6 cellular contexts compared by ENCODE assay signal in the genomic region with DNA sequence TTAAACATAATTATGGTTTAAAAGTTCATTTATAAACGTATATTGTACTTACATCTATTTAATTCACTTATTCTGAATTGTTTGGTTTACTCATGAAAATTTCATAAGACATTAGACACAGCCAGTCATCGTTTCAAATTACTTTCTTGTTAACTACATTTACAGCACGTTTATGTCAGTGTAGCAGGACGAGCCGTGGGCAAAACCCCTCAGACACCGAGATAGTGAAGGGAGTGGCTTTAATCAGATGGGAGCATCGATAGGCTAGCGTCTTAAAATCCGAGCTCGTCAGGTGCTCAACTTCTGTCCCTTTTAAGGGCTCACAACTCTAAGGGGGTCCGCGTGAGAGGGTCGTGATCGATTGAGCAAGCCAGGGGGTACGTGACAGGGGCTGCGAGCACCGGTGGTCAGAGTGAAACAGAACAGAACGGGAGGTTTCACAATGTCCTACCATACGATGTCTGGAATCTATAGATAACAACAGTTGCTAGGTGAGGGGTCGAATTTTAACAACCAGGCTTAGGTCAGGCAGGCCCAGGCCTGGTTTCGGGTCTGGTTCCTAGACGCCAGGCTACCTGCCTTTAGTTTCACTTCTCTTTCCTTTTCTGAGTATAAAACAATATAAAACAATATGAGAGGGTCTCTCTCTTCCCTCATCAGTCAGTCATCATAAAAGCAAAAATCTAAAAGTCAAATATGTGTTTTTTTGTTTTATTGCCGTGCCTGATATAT. TPM values are rescaled to one million over a fixed set of nuclear protein-coding genes. Genes with fewer than 3 reads are reported as not detected.
"Had no signal": no experiment of that assay in that cellular context is flagged by ENCODE, and none has a peak within 500 bp of the region (broad histone marks: within the 10 kb centered on the region; RNA-seq: fewer than 3 reads in every experiment).

No MANE protein-coding gene starts in this region.

RNA-seq across cellular contexts. Expression of a gene that starts 7.5 kb away (rescaled TPM):
- total RNA-seq: HT1080, K562, M059J, Right ventricle myocardium superior, SJSA1 had no signal
- polyA plus RNA-seq: IgD-negative memory B cell, K562 had no signal

RNA-seq across cellular contexts. Expression of a gene that starts 9.3 kb away (rescaled TPM):
- total RNA-seq: HT1080, K562, M059J, Right ventricle myocardium superior, SJSA1 had no signal
- polyA plus RNA-seq: IgD-negative memory B cell, K562 had no signal

RNA-seq across cellular contexts. Expression of a gene that starts 28.5 kb away (rescaled TPM):
- total RNA-seq: HT1080, K562, M059J, Right ventricle myocardium superior, SJSA1 had no signal
- polyA plus RNA-seq: IgD-negative memory B cell, K562 had no signal

RNA-seq across cellular contexts. Expression of a gene that starts 51.0 kb away (rescaled TPM):
- total RNA-seq: HT1080, K562, M059J, Right ventricle myocardium superior, SJSA1 had no signal
- polyA plus RNA-seq: IgD-negative memory B cell, K562 had no signal
